Comparison of ENCODE assay signal across 1 cellular context in the genomic region with DNA sequence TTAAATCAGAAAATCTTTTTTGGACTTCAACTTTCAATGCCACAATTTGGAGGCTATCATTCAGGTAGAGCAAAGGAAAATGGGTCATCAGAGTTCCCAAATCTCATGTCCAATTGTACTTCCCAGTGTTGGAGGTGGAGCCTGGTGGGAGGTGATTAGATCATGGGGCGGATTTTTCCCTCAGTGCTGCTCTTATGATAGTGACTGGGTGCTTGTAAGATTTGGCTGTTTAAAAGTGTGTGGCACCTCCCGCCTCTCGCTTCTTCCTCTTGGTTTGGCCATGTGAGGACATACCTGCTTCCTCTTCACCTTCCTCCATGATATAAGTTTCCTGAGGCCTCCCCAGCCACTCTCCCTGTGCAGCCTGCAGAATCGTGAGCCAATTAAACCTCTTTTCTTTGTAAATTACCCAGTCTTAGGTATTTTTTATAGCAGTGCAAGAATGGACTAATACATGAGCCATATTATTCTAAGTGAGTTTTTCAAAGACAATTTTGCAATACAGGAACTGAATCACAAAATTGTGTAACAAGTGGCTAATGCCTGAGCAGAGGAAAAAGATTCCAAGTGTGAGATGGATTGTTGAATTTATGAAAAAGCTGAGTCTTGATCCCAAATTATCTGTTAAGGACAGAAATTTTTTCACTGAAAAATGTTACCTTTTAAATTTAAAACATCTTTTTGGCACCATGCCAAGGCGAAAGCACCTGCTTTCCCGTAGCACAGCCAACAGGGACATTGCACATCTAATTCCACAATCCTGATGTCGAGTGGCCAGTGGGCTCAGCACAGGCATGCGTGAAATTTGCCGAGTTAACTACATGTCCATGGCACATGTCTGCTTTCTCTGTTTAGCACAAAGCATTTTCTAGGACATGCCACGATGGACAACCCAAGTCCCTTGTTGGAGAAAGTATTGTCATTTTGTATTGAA.
TF ChIP-seq lines count a peak whose summit lies in the region.

No MANE protein-coding gene starts in this region.

TF ChIP-seq in GM12878, 131 proteins besides CTCF, POLR2A, EP300 and RAD21 (continued from another document):
- TF ChIP-seq, protein P1, sequence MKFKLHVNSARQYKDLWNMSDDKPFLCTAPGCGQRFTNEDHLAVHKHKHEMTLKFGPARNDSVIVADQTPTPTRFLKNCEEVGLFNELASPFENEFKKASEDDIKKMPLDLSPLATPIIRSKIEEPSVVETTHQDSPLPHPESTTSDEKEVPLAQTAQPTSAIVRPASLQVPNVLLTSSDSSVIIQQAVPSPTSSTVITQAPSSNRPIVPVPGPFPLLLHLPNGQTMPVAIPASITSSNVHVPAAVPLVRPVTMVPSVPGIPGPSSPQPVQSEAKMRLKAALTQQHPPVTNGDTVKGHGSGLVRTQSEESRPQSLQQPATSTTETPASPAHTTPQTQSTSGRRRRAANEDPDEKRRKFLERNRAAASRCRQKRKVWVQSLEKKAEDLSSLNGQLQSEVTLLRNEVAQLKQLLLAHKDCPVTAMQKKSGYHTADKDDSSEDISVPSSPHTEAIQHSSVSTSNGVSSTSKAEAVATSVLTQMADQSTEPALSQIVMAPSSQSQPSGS (IDR thresholded peaks at IDR 0.05; ENCODE audit: low read length), result no peak
- TF ChIP-seq SMAD1 (IDR thresholded peaks at IDR 0.05; ENCODE audit: low read depth, partially characterized antibody), result peak; percentile 41
